Comparison of ENCODE assay signal across 18 cellular contexts in the genomic region with DNA sequence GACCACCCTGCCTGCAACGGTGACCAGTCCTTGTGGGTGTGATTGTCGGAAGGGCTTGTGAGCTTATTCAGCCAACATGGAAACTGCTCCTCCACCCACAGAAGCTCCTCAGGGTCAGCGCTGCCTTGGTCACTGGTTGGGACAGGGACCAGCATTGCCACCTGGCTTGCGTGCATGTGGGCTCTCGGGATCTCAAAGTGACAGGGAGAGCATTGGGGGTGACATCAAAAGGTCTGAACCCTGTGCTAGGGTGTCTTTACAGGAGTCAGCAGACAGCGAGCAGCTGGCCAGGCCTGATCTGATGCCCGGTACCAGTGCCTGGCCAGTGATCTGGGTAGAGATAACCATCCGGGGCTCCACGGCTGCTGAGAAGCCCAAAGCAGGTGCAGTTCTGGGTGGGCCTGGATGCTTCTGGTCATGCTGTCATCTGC.
"Had no signal": no experiment of that assay in that cellular context is flagged by ENCODE, and none has a peak within 500 bp of the region (broad histone marks: within the 10 kb centered on the region; RNA-seq: fewer than 3 reads in every experiment).

No MANE protein-coding gene starts in this region.

- H3K36me3 Mint-ChIP-seq: naive thymus-derived CD8-positive, alpha-beta T cell; stimulated activated memory B cell treated with anti-CD40 and anti-IgM and Interleukin-4, amounts not matched to agents 10 μg/mL and 1 μg/mL and 100 μg/mL, for 72 hours had no signal

- H3K9me3 ChIP-seq: left ventricle myocardium inferior, lower lobe of right lung, mucosa of descending colon, pancreas, prostate gland, right lobe of liver, tibial nerve had no signal

- H3K27me3 ChIP-seq: pancreas, right lobe of liver, tibial nerve had no signal

- ATAC-seq: left cardiac atrium; lower lobe of right lung; mucosa of descending colon; naive thymus-derived CD8-positive, alpha-beta T cell; pancreas; right lobe of liver; stimulated activated memory B cell treated with anti-CD40 and anti-IgM and Interleukin-4, amounts not matched to agents 10 μg/mL and 1 μg/mL and 100 μg/mL, for 72 hours had no signal

- H3K4me3 Mint-ChIP-seq: naive thymus-derived CD8-positive, alpha-beta T cell; stimulated activated memory B cell treated with anti-CD40 and anti-IgM and Interleukin-4, amounts not matched to agents 10 μg/mL and 1 μg/mL and 100 μg/mL, for 72 hours; stimulated activated naive CD8-positive, alpha-beta T cell treated with anti-CD3 and anti-CD28 coated beads, Interleukin-15, Interleukin-2, amounts not matched to agents 100 ng/mL and 50 ng/mL, for 24 hours had no signal

- H3K27ac ChIP-seq: coronary artery, left ventricle myocardium inferior, lower lobe of right lung, pancreas, prostate gland, right lobe of liver, tibial nerve had no signal

- H3K9me3 Mint-ChIP-seq: naive thymus-derived CD8-positive, alpha-beta T cell; stimulated activated memory B cell treated with anti-CD40 and anti-IgM and Interleukin-4, amounts not matched to agents 10 μg/mL and 1 μg/mL and 100 μg/mL, for 72 hours; stimulated activated naive CD8-positive, alpha-beta T cell treated with anti-CD3 and anti-CD28 coated beads, Interleukin-15, Interleukin-2, amounts not matched to agents 100 ng/mL and 50 ng/mL, for 24 hours had no signal

- H3K36me3 ChIP-seq: left ventricle myocardium inferior, lower lobe of right lung, pancreas, prostate gland, right lobe of liver, tibial nerve had no signal

- H3K4me1 ChIP-seq: pancreas, prostate gland, right lobe of liver had no signal

- H3K4me3 ChIP-seq: coronary artery, left ventricle myocardium inferior, lower lobe of right lung, mucosa of descending colon, pancreas, prostate gland, right lobe of liver, tibial nerve had no signal

- H3K27ac Mint-ChIP-seq: stimulated activated memory B cell treated with anti-CD40 and anti-IgM and Interleukin-4, amounts not matched to agents 10 μg/mL and 1 μg/mL and 100 μg/mL, for 72 hours; stimulated activated naive CD8-positive, alpha-beta T cell treated with anti-CD3 and anti-CD28 coated beads, Interleukin-15, Interleukin-2, amounts not matched to agents 100 ng/mL and 50 ng/mL, for 24 hours had no signal

- DNase-seq: caudate nucleus; effector CD4-positive, alpha-beta T cell; foreskin melanocyte; left cardiac atrium; left ventricle myocardium inferior; lower lobe of right lung; mesendoderm; nucleus accumbens; stimulated activated CD4-positive, alpha-beta T cell treated with anti-CD3 and anti-CD28 coated beads, Interleukin-4, amount 100 ng/mL, for 24 hours had no signal
